In the genomic region with DNA sequence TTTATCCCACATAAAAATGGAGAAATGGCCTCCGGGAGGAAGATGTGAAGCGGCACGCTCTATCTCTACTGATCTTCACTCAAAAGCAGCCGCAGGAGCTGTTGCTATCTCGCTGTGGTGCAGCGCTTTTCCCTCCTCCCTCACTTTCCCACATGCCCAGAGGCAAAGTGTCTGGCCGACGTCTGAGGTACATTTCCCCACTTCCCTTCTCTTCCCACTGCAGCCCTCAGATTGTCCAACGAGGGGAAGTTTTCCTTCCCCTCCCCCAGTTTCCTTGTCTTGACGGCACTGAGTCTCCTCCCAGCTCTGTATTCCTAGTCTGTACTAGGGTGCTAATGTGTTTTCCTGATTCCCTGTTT, we compare ENCODE assay signal across 8 cellular contexts. TPM values are rescaled to one million over a fixed set of nuclear protein-coding genes. Genes with fewer than 3 reads are reported as not detected.
DNase-seq lines count a peak whose midpoint lies in the region; ATAC-seq and TF ChIP-seq lines count a peak whose summit lies in the region.

No MANE protein-coding gene starts in this region.

- H3K4me3 ChIP-seq in CD8-positive, alpha-beta memory T cell (ENCODE audit: low read length) = peak overlapping the region; percentile 19
- H3K4me3 ChIP-seq in NT2/D1 (ENCODE audit: insufficient read length, low read depth) (peak overlapping the region; percentile 45), fibroblast of lung (replicated peaks in 1 of 4; ENCODE audit: control extremely low read depth in 1 of 4, insufficient read depth in 1 of 4, low read depth in 3 of 4, low read length in 4 of 4) (peak overlapping the region; percentile 18 to 52 (median 36))

- peaks cover 50 to 80% of the 10 kb centered on the region in 2 donors for H3K27me3 Mint-ChIP-seq in CD8-positive, alpha-beta memory T cell

- peaks cover 20% of the 10 kb centered on the region for H3K27me3 ChIP-seq in CD8-positive, alpha-beta memory T cell (ENCODE audit: insufficient read depth, low read length, poor library complexity, severe bottlenecking)
- peaks cover 38% of the 10 kb centered on the region for H3K27me3 ChIP-seq in NT2/D1 (ENCODE audit: insufficient read depth, insufficient read length)
- H3K27me3 ChIP-seq in fibroblast of lung (ENCODE audit: control insufficient read depth, insufficient read depth, low read length) = peaks cover 29% of the 10 kb centered on the region

- no peaks in the 10 kb centered on the region for H3K79me2 ChIP-seq in fibroblast of lung (ENCODE audit: control insufficient read depth, insufficient read depth, low read length)

- no peak for DNase-seq in CD8-positive, alpha-beta memory T cell
- DNase-seq in NT2/D1 (ENCODE audit: low read depth, low spot score) = no peak
- DNase-seq in fibroblast of lung (ENCODE audit: low read depth in 2 of 2) = peak; percentile 10 to 35
- no peak for DNase-seq in omental fat pad (ENCODE audit: low spot score)
- no peak for DNase-seq in KBM-7
- DNase-seq in OCI-M2 (lab: John Stamatoyannopoulos, UW; ENCODE audit: unreplicated experiment) = no peak
- no peak for DNase-seq in HT-29 (ENCODE audit: low spot score)

- POLR2A ChIA-PET in CD8-positive, alpha-beta memory T cell (lab: Charles Lee) = no interaction called here

- no peak overlapping the region for H3K27ac ChIP-seq in CD8-positive, alpha-beta memory T cell (ENCODE audit: low read depth, low read length)
- H3K27ac ChIP-seq in fibroblast of lung (ENCODE audit: insufficient read depth, low read length) = no peak overlapping the region

- TF ChIP-seq CTCF in fibroblast of lung (conservative IDR thresholded peaks at IDR 0.05 in 1 of 2, IDR thresholded peaks at IDR 0.05 in 1 of 2; ENCODE audit: low read depth in 1 of 2, low read length in 2 of 2) (no peak), omental fat pad (IDR thresholded peaks at IDR 0.05) (no peak)

- peak overlapping the region; percentile 68 to 90 (median 80) for H3K4me3 Mint-ChIP-seq in CD8-positive, alpha-beta memory T cell

- no peaks in the 10 kb centered on the region for H3K36me3 Mint-ChIP-seq in CD8-positive, alpha-beta memory T cell

- H3K4me1 Mint-ChIP-seq in CD8-positive, alpha-beta memory T cell = peaks cover 12 to 21% (median 12%) of the 10 kb centered on the region in 3 donors

- no peaks in the 10 kb centered on the region for H4K20me1 ChIP-seq in fibroblast of lung (ENCODE audit: control insufficient read depth, extremely low read depth, insufficient read depth, low read length)

- H3K36me3 ChIP-seq in CD8-positive, alpha-beta memory T cell (ENCODE audit: insufficient read depth, low read length) = no peaks in the 10 kb centered on the region
- H3K36me3 ChIP-seq in NT2/D1 (ENCODE audit: insufficient read depth, insufficient read length, low read length) (no peaks in the 10 kb centered on the region), fibroblast of lung (ENCODE audit: control insufficient read depth, insufficient read depth, low read length) (no peaks in the 10 kb centered on the region)

- H3K9me3 Mint-ChIP-seq in CD8-positive, alpha-beta memory T cell = no peaks in the 10 kb centered on the region

- H3K9ac ChIP-seq in NT2/D1 (ENCODE audit: insufficient read length, low read depth) (peak overlapping the region; percentile 74), fibroblast of lung (ENCODE audit: insufficient read depth, low read length) (no peak overlapping the region)

- in situ Hi-C loops in KBM-7 (cut with MboI; ENCODE audit: low pct_unique_long_range_greater_than_20kb, low sequenced_read_pairs) = loop anchor here (25.0 kb wide), 1 partner anchor 466 kb away; no protein-coding TSS in a partner anchor

- H2AFZ ChIP-seq in fibroblast of lung (ENCODE audit: low read length) = peak overlapping the region; percentile 56

- H3K27ac Mint-ChIP-seq in CD8-positive, alpha-beta memory T cell = peak overlapping the region in 2 of 8 donors; percentile 9 to 14

- no peaks in the 10 kb centered on the region for H3K9me3 ChIP-seq in CD8-positive, alpha-beta memory T cell (ENCODE audit: low read length)
- H3K9me3 ChIP-seq in NT2/D1 (ENCODE audit: insufficient read depth, low read length) = no peaks in the 10 kb centered on the region
- H3K9me3 ChIP-seq in fibroblast of lung (ENCODE audit: control insufficient read depth, insufficient read depth, low read depth, low read length) = no peaks in the 10 kb centered on the region

- ATAC-seq in omental fat pad (ENCODE audit: low FRiP score) (peak; percentile 45), GM19452 (IDR thresholded peaks at IDR 0.05; ENCODE audit: unreplicated experiment) (no peak)

- H3K4me1 ChIP-seq in CD8-positive, alpha-beta memory T cell (ENCODE audit: insufficient read depth, low read length) = peaks cover 9% of the 10 kb centered on the region
- H3K4me1 ChIP-seq in NT2/D1 (ENCODE audit: insufficient read depth, insufficient read length) (no peaks in the 10 kb centered on the region), fibroblast of lung (ENCODE audit: control insufficient read depth, extremely low read depth, insufficient read depth, low read length) (no peaks in the 10 kb centered on the region)

- CTCF ChIA-PET in CD8-positive, alpha-beta memory T cell (lab: Charles Lee) = no interaction called here

- peak overlapping the region; percentile 70 for H3K4me2 ChIP-seq in fibroblast of lung (ENCODE audit: extremely low read depth, insufficient read depth, low read length)

RNA-seq across cellular contexts. Expression of gene COL25A1, which starts 0.7 kb away (rescaled TPM):
- not detected for total RNA-seq in CD8-positive, alpha-beta memory T cell
- not detected for polyA plus RNA-seq in CD8-positive, alpha-beta memory T cell
- total RNA-seq in fibroblast of lung (under 0.01 TPM in 2 replicates), omental fat pad (10 to 100 TPM in 2 of 4 donors, 1 to 10 TPM in 2; 7.1 to 21.3 (median 12.6) TPM)
- polyA plus RNA-seq in fibroblast of lung = 0.01 TPM in 1 of 2 replicates, not detected in the other
- polyA plus RNA-seq in fibroblast of lung (2012) = not detected in 2 replicates
- polyA minus RNA-seq in fibroblast of lung (ENCODE audit: low replicate concordance) = not detected in 2 replicates
- not detected in 2 replicates for total RNA-seq in HT-29 (2014; rRNA removed; shearing (Covaris generic))

Comparison
In these comparisons a context has a peak if more than half of its experiments do, and no peak if none do; other contexts are left out.
1. DNase-seq: peak in fibroblast of lung (2 of 2); none in CD8-positive, alpha-beta memory T cell (0 of 5), NT2/D1 (single experiment), omental fat pad (single experiment), KBM-7 (single experiment), OCI-M2 (single experiment) and HT-29 (single experiment).
2. Peak in every context shown above with its lines, with median percentiles within 50 percentile points of each other: H3K4me3 ChIP-seq.